ENCODE assay signal across 15 cellular contexts in genomic region chr10:86107131-86107530, GRCh38.
DNase-seq lines count a peak whose midpoint lies in the region; ATAC-seq and TF ChIP-seq lines count a peak whose summit lies in the region.
"Had no signal": no experiment of that assay in that cellular context is flagged by ENCODE, and none has a peak within 500 bp of the region (broad histone marks: within the 10 kb centered on the region; RNA-seq: fewer than 3 reads in every experiment).

No MANE protein-coding gene starts in this region.

- H3K4me3 Mint-ChIP-seq in chondrocyte (ENCODE audit: unreplicated experiment): no peak overlapping the region
- H3K4me3 Mint-ChIP-seq: CD14-positive monocyte; CD4-positive, alpha-beta memory T cell had no signal

- no peaks in the 10 kb centered on the region for H3K9me3 ChIP-seq in spleen
- H3K9me3 ChIP-seq: BLaER1, HAP-1 had no signal

- WGBS in spleen, 5 donors: 90 to 96% (median 94%) methylated on average over 6 of the region's 6 CpGs

- no peaks in the 10 kb centered on the region for H3K27me3 Mint-ChIP-seq in chondrocyte (ENCODE audit: low read depth)
- H3K27me3 Mint-ChIP-seq: CD4-positive, alpha-beta memory T cell had no signal

- no peaks in the 10 kb centered on the region for H3K36me3 Mint-ChIP-seq in chondrocyte (ENCODE audit: low read depth)
- H3K36me3 Mint-ChIP-seq: CD14-positive monocyte; CD4-positive, alpha-beta memory T cell had no signal

- ATAC-seq in HG03342 (IDR thresholded peaks at IDR 0.05; ENCODE audit: unreplicated experiment) (no peak), GM18861 (IDR thresholded peaks at IDR 0.05; ENCODE audit: unreplicated experiment) (no peak)

- H3K9me3 Mint-ChIP-seq in chondrocyte (ENCODE audit: low read depth): peaks cover 11% of the 10 kb centered on the region
- H3K9me3 Mint-ChIP-seq: CD14-positive monocyte had no signal

- no peak for TF ChIP-seq CTCF in chondrocyte (IDR thresholded peaks at IDR 0.05)
- no peak for TF ChIP-seq CTCF in spleen (IDR thresholded peaks at IDR 0.05 in 8 of 11, conservative IDR thresholded peaks at IDR 0.05 in 3 of 11)

- H3K27ac Mint-ChIP-seq in chondrocyte (ENCODE audit: unreplicated experiment): no peak overlapping the region
- H3K27ac Mint-ChIP-seq: CD4-positive, alpha-beta memory T cell had no signal

- intact Hi-C loops in spleen (cut with DNase I; ENCODE audit: low total_unique reads): no loop called here

- no peaks in the 10 kb centered on the region for H3K36me3 ChIP-seq in spleen
- H3K36me3 ChIP-seq in H7 (replicated peaks; ENCODE audit: control insufficient read depth, insufficient read depth, low read length): no peaks in the 10 kb centered on the region
- H3K36me3 ChIP-seq: BLaER1, HAP-1 had no signal

- H3K27ac ChIP-seq in spleen: no peak overlapping the region
- H3K27ac ChIP-seq: BLaER1 had no signal

- no peaks in the 10 kb centered on the region for H3K4me1 Mint-ChIP-seq in chondrocyte (ENCODE audit: low read depth)
- H3K4me1 Mint-ChIP-seq: CD14-positive monocyte had no signal

- DNase-seq in activated CD8-positive, alpha-beta memory T cell treated with anti-CD3 and anti-CD28 coated beads, Interleukin-2, amount 50 U/mL, for 48 hours: peak; percentile 17
- no peak for DNase-seq in activated CD8-positive, alpha-beta memory T cell treated with anti-CD3 and anti-CD28 coated beads, Interleukin-2, amount 50 U/mL, for 4 hours
- DNase-seq in chondrocyte (ENCODE audit: low spot score): peak; percentile 59
- DNase-seq in mesenteric fat pad (ENCODE audit: low spot score): peak; percentile 71
- DNase-seq in spleen: peak; percentile 56
- DNase-seq in H7: no peak
- DNase-seq: 8988T; CD4-positive, alpha-beta memory T cell; DMS79 treated with DMSO at 0.1 percent for 48 hours; GF-D8 had no signal

- H3K4me3 ChIP-seq in spleen (no peak overlapping the region), H7 (ENCODE audit: insufficient read depth, low read depth, low read length) (no peak overlapping the region)
- H3K4me3 ChIP-seq: BLaER1, HAP-1 had no signal

- H3K4me1 ChIP-seq in spleen: no peaks in the 10 kb centered on the region
- H3K4me1 ChIP-seq: BLaER1, HAP-1 had no signal

- H3K27me3 ChIP-seq in spleen (replicated peaks in 1 of 7) (no peaks in the 10 kb centered on the region), H7 (ENCODE audit: control insufficient read depth, insufficient read depth, low read length) (no peaks in the 10 kb centered on the region)
- H3K27me3 ChIP-seq: BLaER1 had no signal

- TF ChIP-seq POLR2A in spleen (IDR thresholded peaks at IDR 0.05): no peak

Comparison
In these comparisons a context has a peak if more than half of its experiments do, and no peak if none do; other contexts are left out.
1. DNase-seq: peak in activated CD8-positive, alpha-beta memory T cell treated with anti-CD3 and anti-CD28 coated beads, Interleukin-2, amount 50 U/mL, for 48 hours (single experiment), chondrocyte (single experiment), mesenteric fat pad (single experiment) and spleen (single experiment); none in activated CD8-positive, alpha-beta memory T cell treated with anti-CD3 and anti-CD28 coated beads, Interleukin-2, amount 50 U/mL, for 4 hours (single experiment) and H7 (single experiment).